In the genomic region with DNA sequence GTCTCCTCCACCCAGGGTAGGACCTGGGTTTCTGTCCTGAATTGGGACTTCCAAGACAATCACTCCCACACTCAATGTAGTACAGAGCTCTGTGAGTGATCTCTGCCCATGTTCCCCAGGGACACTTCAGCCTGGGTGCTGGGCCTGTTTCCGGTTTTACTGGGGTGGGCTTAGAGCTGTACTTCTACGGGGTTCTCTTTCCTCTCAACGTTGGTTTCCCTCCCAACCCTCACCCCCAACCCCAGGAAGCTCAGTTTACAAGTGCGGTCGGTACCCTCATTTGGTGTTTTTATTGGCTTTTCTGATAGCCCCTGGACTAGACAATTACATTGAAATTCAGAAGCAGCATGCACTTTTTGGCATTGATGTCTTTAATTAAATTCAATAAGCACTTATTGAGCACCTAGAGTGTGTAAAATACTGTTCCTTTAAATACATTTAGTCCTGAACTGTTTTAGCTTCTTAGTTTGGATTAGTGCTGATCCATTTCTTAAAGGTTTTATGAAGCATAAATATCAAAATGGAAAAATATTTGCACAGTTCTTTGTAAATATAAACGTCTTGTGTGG, we compare ENCODE assay signal across 8 cellular contexts. TPM values are rescaled to one million over a fixed set of nuclear protein-coding genes. Genes with fewer than 3 reads are reported as not detected.
A peak's percentile ranks its signal among the peaks of the same experiment; 100 is the strongest.
DNase-seq lines count a peak whose midpoint lies in the region; ATAC-seq, FAIRE-seq and TF ChIP-seq lines count a peak whose summit lies in the region.

No MANE protein-coding gene starts in this region.

- H3K27ac Mint-ChIP-seq in stimulated activated effector memory CD8-positive, alpha-beta T cell treated with anti-CD3 and anti-CD28 coated beads, Interleukin-12 subunit alpha, Interleukin-12 subunit beta, amount 100 ng/mL, for 72 hours = no peak overlapping the region

- no peak for FAIRE-seq in endothelial cell of umbilical vein (lab: Jason Lieb, UNC)
- no peak for FAIRE-seq in small intestine (lab: Jason Lieb, UNC)

- H3K27me3 ChIP-seq in Karpas-422 (ENCODE audit: low read length) (no peaks in the 10 kb centered on the region), endothelial cell of umbilical vein (ENCODE audit: control insufficient read depth in 2 of 2, insufficient read depth in 2 of 2, low read length in 2 of 2) (peaks cover 4 to 10% of the 10 kb centered on the region in 2 experiments), small intestine (ENCODE audit: control insufficient read depth in 2 of 2, insufficient read depth in 2 of 2, low read length in 2 of 2) (no peaks in the 10 kb centered on the region)

- H3K79me2 ChIP-seq in Karpas-422 (ENCODE audit: low read length) = peaks cover 23% of the 10 kb centered on the region
- peaks cover 21% of the 10 kb centered on the region for H3K79me2 ChIP-seq in endothelial cell of umbilical vein (ENCODE audit: control insufficient read depth, insufficient read depth, low read length)

- H4K20me1 ChIP-seq in Karpas-422 (ENCODE audit: insufficient read depth, low read depth, low read length) (peaks cover 11% of the 10 kb centered on the region; the same call in 1 of the 2 replicates), endothelial cell of umbilical vein (replicated peaks; ENCODE audit: control insufficient read depth, extremely low read depth, insufficient read depth, low read length) (peaks cover 3% of the 10 kb centered on the region)

- CTCF ChIA-PET in endothelial cell of umbilical vein (lab: Charles Lee) = interaction anchor here (1.1 to 4.2 kb wide), 10 partner anchors 10 to 251 kb away, joined by 3 to 34 read pairs (median 4); no protein-coding TSS in a partner anchor

- TF ChIP-seq CTCF in endothelial cell of umbilical vein (IDR thresholded peaks at IDR 0.05; ENCODE audit: extremely low read depth in 1 of 2, insufficient read depth in 1 of 2, low read depth in 1 of 2, low read length in 2 of 2) = no peak

- no peak overlapping the region for H3K9ac ChIP-seq in Karpas-422 (ENCODE audit: low read length)
- no peak overlapping the region for H3K9ac ChIP-seq in endothelial cell of umbilical vein (replicated peaks; ENCODE audit: extremely low read depth, insufficient read depth, low read length)

- 41 to 42% (median 42%) methylated on average over 6 of the region's 6 CpGs for WGBS in small intestine, 3 donors

- no peak overlapping the region for H3K4me3 Mint-ChIP-seq in stimulated activated effector memory CD8-positive, alpha-beta T cell treated with anti-CD3 and anti-CD28 coated beads, Interleukin-12 subunit alpha, Interleukin-12 subunit beta, amount 100 ng/mL, for 72 hours

- dilution Hi-C loops in endothelial cell of umbilical vein (cut with MboI; ENCODE audit: extremely low pct_ligation_motif_present, low sequenced_read_pairs) = no loop called here

- peak; percentile 21 for DNase-seq in NCI-H1092 (lab: John Stamatoyannopoulos, UW)
- DNase-seq in NCI-H1092 treated with DMSO at 0.1 percent for 48 hours (lab: John Stamatoyannopoulos, UW) = no peak
- peak; percentile 63 for DNase-seq in Karpas-422
- DNase-seq in endothelial cell of umbilical vein (ENCODE audit: low read depth, low spot score) = no peak
- peak; percentile 70 for DNase-seq in small intestine
- DNase-seq in epidermal melanocyte (ENCODE audit: insufficient read length, low spot score) = no peak
- DNase-seq in stimulated activated CD4-positive, alpha-beta T cell treated with anti-CD3 and anti-CD28 coated beads, Interleukin-4, amount 100 ng/mL, for 1 hour = no peak
- DNase-seq in stimulated activated effector memory CD8-positive, alpha-beta T cell treated with anti-CD3 and anti-CD28 coated beads, Interleukin-12 subunit alpha, Interleukin-12 subunit beta, amount 100 ng/mL, for 72 hours (ENCODE audit: low spot score in 2 of 2) = no peak

- peaks cover 6% of the 10 kb centered on the region for H3K36me3 Mint-ChIP-seq in stimulated activated effector memory CD8-positive, alpha-beta T cell treated with anti-CD3 and anti-CD28 coated beads, Interleukin-12 subunit alpha, Interleukin-12 subunit beta, amount 100 ng/mL, for 72 hours

- H3K9me2 ChIP-seq in Karpas-422 (replicated peaks; ENCODE audit: insufficient read depth, low read length) = no peaks in the 10 kb centered on the region

- peak overlapping the region; percentile 0; the same call in 1 of the 2 replicates for H2AFZ ChIP-seq in Karpas-422 (ENCODE audit: low read length)
- H2AFZ ChIP-seq in endothelial cell of umbilical vein (ENCODE audit: low read depth, low read length) = peak overlapping the region; percentile 28

- no peaks in the 10 kb centered on the region for H3K4me1 Mint-ChIP-seq in stimulated activated effector memory CD8-positive, alpha-beta T cell treated with anti-CD3 and anti-CD28 coated beads, Interleukin-12 subunit alpha, Interleukin-12 subunit beta, amount 100 ng/mL, for 72 hours

- H3K4me1 ChIP-seq in Karpas-422 (ENCODE audit: low read length) (peaks cover 55% of the 10 kb centered on the region), endothelial cell of umbilical vein (ENCODE audit: control insufficient read depth, extremely low read depth, insufficient read depth, low read length) (peaks cover 13% of the 10 kb centered on the region), small intestine (ENCODE audit: control insufficient read depth in 2 of 2, insufficient read depth in 1 of 2, low read depth in 1 of 2, low read length in 1 of 2) (peaks cover 0 to 3% of the 10 kb centered on the region in 2 donors)

- intact Hi-C loops in endothelial cell of umbilical vein (cut with micrococcal nuclease) = loop anchor here (5.0 to 10.0 kb wide), 5 partner anchors 161 to 511 kb away; partner anchors contain the start of genes IER5, QSOX1 and STX6

- H3K9me3 Mint-ChIP-seq in stimulated activated effector memory CD8-positive, alpha-beta T cell treated with anti-CD3 and anti-CD28 coated beads, Interleukin-12 subunit alpha, Interleukin-12 subunit beta, amount 100 ng/mL, for 72 hours = no peaks in the 10 kb centered on the region

- H3K4me3 ChIP-seq in Karpas-422 (ENCODE audit: low read length) (no peak overlapping the region), endothelial cell of umbilical vein (replicated peaks in 1 of 3; ENCODE audit: insufficient read depth in 1 of 3, low read depth in 1 of 3, low read length in 3 of 3) (no peak overlapping the region), small intestine (ENCODE audit: low read depth in 1 of 2, low read length in 2 of 2) (no peak overlapping the region)

- peak overlapping the region; percentile 3; the same call in 1 of the 2 replicates for H3K27ac ChIP-seq in Karpas-422 (ENCODE audit: low read length)
- no peak overlapping the region for H3K27ac ChIP-seq in endothelial cell of umbilical vein (ENCODE audit: insufficient read depth, low read depth, low read length)
- H3K27ac ChIP-seq in small intestine (ENCODE audit: low read depth in 1 of 2, low read length in 1 of 2) = peak overlapping the region in 1 of 2 donors; percentile 30

- no peak for ATAC-seq in stimulated activated effector memory CD8-positive, alpha-beta T cell treated with anti-CD3 and anti-CD28 coated beads, Interleukin-12 subunit alpha, Interleukin-12 subunit beta, amount 100 ng/mL, for 72 hours

- peak overlapping the region; percentile 18 for H3K4me2 ChIP-seq in Karpas-422 (ENCODE audit: low read depth, low read length, poor library complexity, severe bottlenecking)
- no peak overlapping the region for H3K4me2 ChIP-seq in endothelial cell of umbilical vein (ENCODE audit: insufficient read depth, low read length)

- BruUV-seq in endothelial cell of umbilical vein (replicated peaks; lab: Mats Ljungman, UMichigan) = no TSS peak

- no peaks in the 10 kb centered on the region for H3K9me3 ChIP-seq in Karpas-422 (ENCODE audit: low read length)
- no peaks in the 10 kb centered on the region for H3K9me3 ChIP-seq in endothelial cell of umbilical vein (replicated peaks; ENCODE audit: control insufficient read depth, insufficient read depth, low read length)
- no peaks in the 10 kb centered on the region for H3K9me3 ChIP-seq in small intestine (ENCODE audit: control insufficient read depth, low read depth)

- POLR2A ChIA-PET in endothelial cell of umbilical vein (lab: Charles Lee) = interaction anchor here (0.6 kb wide), 1 partner anchor 614 kb away, joined by 4 read pairs; no protein-coding TSS in a partner anchor

- TF ChIP-seq POLR2A in endothelial cell of umbilical vein (IDR thresholded peaks at IDR 0.05; ENCODE audit: low read depth, low read length) = no peak

- H3K36me3 ChIP-seq in Karpas-422 (ENCODE audit: insufficient read depth, low read length) (no peaks in the 10 kb centered on the region), endothelial cell of umbilical vein (ENCODE audit: control insufficient read depth in 2 of 2, extremely low read depth in 1 of 2, insufficient read depth in 2 of 2, low read length in 2 of 2) (no peaks in the 10 kb centered on the region), small intestine (ENCODE audit: control insufficient read depth in 2 of 2, insufficient read depth in 2 of 2, low read length in 2 of 2) (no peaks in the 10 kb centered on the region)

- no peaks in the 10 kb centered on the region for H3K9me1 ChIP-seq in endothelial cell of umbilical vein (replicated peaks; ENCODE audit: control insufficient read depth, extremely low read depth, insufficient read depth, low read length)

TF ChIP-seq in endothelial cell of umbilical vein, 7 proteins besides CTCF, POLR2A, EP300 and RAD21 (continues in another document):
- TF ChIP-seq POLR2AphosphoS5 (IDR thresholded peaks at IDR 0.05; ENCODE audit: insufficient read depth, low read depth, low read length) (no peak), FOS (IDR thresholded peaks at IDR 0.05; ENCODE audit: borderline replicate concordance, insufficient read depth, low read length) (no peak), GATA2 (IDR thresholded peaks at IDR 0.05; ENCODE audit: insufficient read depth, insufficient read length, low read depth, low read length) (no peak), JUN (IDR thresholded peaks at IDR 0.05; ENCODE audit: borderline replicate concordance, insufficient read depth, insufficient read length, low read depth) (no peak), EZH2 (IDR thresholded peaks at IDR 0.05; ENCODE audit: borderline replicate concordance, low read depth, low read length, severe bottlenecking) (no peak), MYC (IDR thresholded peaks at IDR 0.05; ENCODE audit: low read depth, low read length) (no peak)

RNA-seq across cellular contexts. Expression of gene XPR1, which starts 0.5 kb away (rescaled TPM):
- total RNA-seq in Karpas-422 (2014; rRNA removed; shearing (Covaris generic); ENCODE audit: low replicate concordance) = 18.2 and 38.3 TPM in 2 replicates
- total RNA-seq in endothelial cell of umbilical vein = 26.7 and 29.3 TPM in 2 replicates
- polyA plus RNA-seq in endothelial cell of umbilical vein (14.4 and 23.9 TPM in 2 replicates), small intestine (10 to 100 TPM in 1 of 3 donors, 1 to 10 TPM in 2; 5.1 to 10.8 (median 6.2) TPM)
- 13.0 and 13.3 TPM in 2 replicates for polyA plus RNA-seq in endothelial cell of umbilical vein (2011; cell fraction: cytosol; rRNA removed)
- 10.9 and 11.5 TPM in 2 replicates for polyA plus RNA-seq in endothelial cell of umbilical vein (2011; cell fraction: nucleus; rRNA removed)
- 15.7 and 24.1 TPM in 2 replicates for polyA plus RNA-seq in endothelial cell of umbilical vein (2012)
- 50.7 and 69.7 TPM in 2 replicates for polyA minus RNA-seq in endothelial cell of umbilical vein
- polyA minus RNA-seq in endothelial cell of umbilical vein (2011; cell fraction: cytosol; rRNA and poly(A)+ RNA removed) = 17.9 TPM
- 27.0 and 39.3 TPM in 2 replicates for polyA minus RNA-seq in endothelial cell of umbilical vein (2011; cell fraction: nucleus; rRNA and poly(A)+ RNA removed)

Comparison
In these comparisons a context has a peak if more than half of its experiments do, and no peak if none do; other contexts are left out.
1. DNase-seq: peak in NCI-H1092 (single experiment), Karpas-422 (single experiment) and small intestine (single experiment); none in NCI-H1092 treated with DMSO at 0.1 percent for 48 hours (single experiment), endothelial cell of umbilical vein (single experiment), epidermal melanocyte (single experiment), stimulated activated CD4-positive, alpha-beta T cell treated with anti-CD3 and anti-CD28 coated beads, Interleukin-4, amount 100 ng/mL, for 1 hour (single experiment) and stimulated activated effector memory CD8-positive, alpha-beta T cell treated with anti-CD3 and anti-CD28 coated beads, Interleukin-12 subunit alpha, Interleukin-12 subunit beta, amount 100 ng/mL, for 72 hours (0 of 2).